Comparison of ENCODE assay signal across 21 cellular contexts in genomic region chr7:150417863-150418262, GRCh38. TPM values are rescaled to one million over a fixed set of nuclear protein-coding genes. Genes with fewer than 3 reads are reported as not detected.
DNase-seq lines count a peak whose midpoint lies in the region; ATAC-seq and TF ChIP-seq lines count a peak whose summit lies in the region.
"Had no signal": no experiment of that assay in that cellular context is flagged by ENCODE, and none has a peak within 500 bp of the region (broad histone marks: within the 10 kb centered on the region; RNA-seq: fewer than 3 reads in every experiment).

No MANE protein-coding gene starts in this region.

- H3K4me1 Mint-ChIP-seq in stimulated activated memory B cell treated with anti-CD40 and anti-IgM and Interleukin-4, amounts not matched to agents 10 μg/mL and 1 μg/mL and 100 μg/mL, for 72 hours, result peaks cover 31% of the 10 kb centered on the region

- peak; percentile 29 for TF ChIP-seq CTCF in NB4 (IDR thresholded peaks at IDR 0.05; ENCODE audit: low read depth, low read length)
- no peak for TF ChIP-seq CTCF in colonic mucosa (IDR thresholded peaks at IDR 0.05)

- H3K9ac ChIP-seq in colonic mucosa (ENCODE audit: low read depth in 2 of 2, low read length in 2 of 2), result no peak overlapping the region

- no peaks in the 10 kb centered on the region for H3K27me3 ChIP-seq in colonic mucosa
- H3K27me3 ChIP-seq: ascending aorta, hepatocyte had no signal

- no peak for TF ChIP-seq POLR2A in NB4 (IDR thresholded peaks at IDR 0.05; ENCODE audit: extremely low read depth, insufficient read length)

- H3K4me3 Mint-ChIP-seq in stimulated activated memory B cell treated with anti-CD40 and anti-IgM and Interleukin-4, amounts not matched to agents 10 μg/mL and 1 μg/mL and 100 μg/mL, for 72 hours, result no peak overlapping the region
- H3K4me3 Mint-ChIP-seq: dendritic cell treated with granulocyte-macrophage colony-stimulating factor and Interleukin-4, amounts not matched to agents 40 ng/mL and 50 ng/mL, for 4 days; nephron had no signal

- DNase-seq in Right ventricle myocardium inferior (ENCODE audit: missing footprints), result peak; percentile 25
- no peak for DNase-seq in cardiac septum (ENCODE audit: low spot score)
- no peak for DNase-seq in NB4 (ENCODE audit: low read depth)
- peak; percentile 12 for DNase-seq in colonic mucosa
- no peak for DNase-seq in SK-N-DZ (ENCODE audit: low spot score)
- DNase-seq in stimulated activated CD4-positive, alpha-beta T cell treated with anti-CD3 and anti-CD28 coated beads, Interleukin-4, amount 100 ng/mL, for 1 hour, result no peak
- DNase-seq: activated gamma-delta T cell treated with Interleukin-2 at 50 U/mL for 16 hours; kidney glomerular epithelial cell; mesenchymal stem cell; NCI-H2081; NCI-H510A treated with DMSO at 0.1 percent for 48 hours; psoas muscle; stimulated activated CD4-positive, alpha-beta T cell treated with anti-CD3 and anti-CD28 coated beads, Interleukin-12 subunit alpha, Interleukin-12 subunit beta, amount 100 ng/mL, for 4 hours; stimulated activated naive CD4-positive, alpha-beta T cell treated with Interleukin-2 at 50 U/mL for 16 hours had no signal

- H3K27ac ChIP-seq in colonic mucosa, result no peak overlapping the region
- H3K27ac ChIP-seq: ascending aorta, hepatocyte, psoas muscle had no signal

- no peaks in the 10 kb centered on the region for H3K9me3 Mint-ChIP-seq in stimulated activated memory B cell treated with anti-CD40 and anti-IgM and Interleukin-4, amounts not matched to agents 10 μg/mL and 1 μg/mL and 100 μg/mL, for 72 hours
- H3K9me3 Mint-ChIP-seq: dendritic cell treated with granulocyte-macrophage colony-stimulating factor and Interleukin-4, amounts not matched to agents 40 ng/mL and 50 ng/mL, for 4 days; nephron had no signal

- H3K36me3 Mint-ChIP-seq in stimulated activated memory B cell treated with anti-CD40 and anti-IgM and Interleukin-4, amounts not matched to agents 10 μg/mL and 1 μg/mL and 100 μg/mL, for 72 hours, result peaks cover 8% of the 10 kb centered on the region

- H3K4me3 ChIP-seq in NB4 (ENCODE audit: low read depth, low read length) (no peak overlapping the region), colonic mucosa (no peak overlapping the region)
- H3K4me3 ChIP-seq: ascending aorta, hepatocyte, psoas muscle had no signal

- no peaks in the 10 kb centered on the region for H3K9me3 ChIP-seq in colonic mucosa
- H3K9me3 ChIP-seq: ascending aorta, psoas muscle had no signal

- no peak overlapping the region for H3K27ac Mint-ChIP-seq in stimulated activated memory B cell treated with anti-CD40 and anti-IgM and Interleukin-4, amounts not matched to agents 10 μg/mL and 1 μg/mL and 100 μg/mL, for 72 hours
- H3K27ac Mint-ChIP-seq: dendritic cell treated with granulocyte-macrophage colony-stimulating factor and Interleukin-4, amounts not matched to agents 40 ng/mL and 50 ng/mL, for 4 days; nephron had no signal

- intact Hi-C loops in Right ventricle myocardium inferior (cut with DNase I), result no loop called here
- intact Hi-C loops in cardiac septum (cut with DNase I), result no loop called here
- intact Hi-C loops in colonic mucosa (cut with DNase I), result loop anchor here (10.0 kb wide), 1 partner anchor 133 kb away; no protein-coding TSS in a partner anchor

- no peaks in the 10 kb centered on the region for H3K4me1 ChIP-seq in colonic mucosa
- H3K4me1 ChIP-seq: ascending aorta, psoas muscle had no signal

- H3K36me3 ChIP-seq in colonic mucosa, result no peaks in the 10 kb centered on the region
- H3K36me3 ChIP-seq: ascending aorta had no signal

- ATAC-seq in Right ventricle myocardium inferior (no peak), esophagus mucosa (no peak)
- ATAC-seq in stimulated activated memory B cell treated with anti-CD40 and anti-IgM and Interleukin-4, amounts not matched to agents 10 μg/mL and 1 μg/mL and 100 μg/mL, for 72 hours, result no peak
- ATAC-seq: Panc1, psoas muscle had no signal

- no peaks in the 10 kb centered on the region for H3K27me3 Mint-ChIP-seq in stimulated activated memory B cell treated with anti-CD40 and anti-IgM and Interleukin-4, amounts not matched to agents 10 μg/mL and 1 μg/mL and 100 μg/mL, for 72 hours

RNA-seq across cellular contexts. Expression of gene GIMAP8, which starts 32.6 kb away (rescaled TPM):
- total RNA-seq in Right ventricle myocardium inferior (14.9 TPM), cardiac septum (16.3 TPM), colonic mucosa (1 to 10 TPM; 3.4 to 4.5 TPM), esophagus mucosa (1.6 TPM)
- 0.03 TPM in 1 of 2 replicates, not detected in the other for polyA plus RNA-seq in SK-N-DZ (2014; cell fraction: cytosol; rRNA removed)
- not detected in 2 replicates for polyA plus RNA-seq in SK-N-DZ (2014; cell fraction: nucleus; rRNA removed)
- polyA plus RNA-seq: hepatocyte had no signal

RNA-seq across cellular contexts. Expression of gene ZNF775, which starts 38.7 kb away (rescaled TPM):
- 3.3 TPM for total RNA-seq in Right ventricle myocardium inferior
- total RNA-seq in cardiac septum, result 3.4 TPM
- total RNA-seq in colonic mucosa, result 10 to 100 TPM; 11.0 to 11.3 TPM
- total RNA-seq in esophagus mucosa, result 1.3 TPM
- 16.4 and 25.1 TPM in 2 replicates for polyA plus RNA-seq in SK-N-DZ (2014; cell fraction: cytosol; rRNA removed)
- 18.4 and 21.0 TPM in 2 replicates for polyA plus RNA-seq in SK-N-DZ (2014; cell fraction: nucleus; rRNA removed)

RNA-seq across cellular contexts. Expression of gene REPIN1, which starts 49.2 kb away (rescaled TPM):
- total RNA-seq in Right ventricle myocardium inferior (111 TPM), cardiac septum (85.5 TPM), colonic mucosa (100 to 1,000 TPM; 189 to 304 TPM), esophagus mucosa (44.9 TPM)
- 153 and 165 TPM in 2 replicates for polyA plus RNA-seq in SK-N-DZ (2014; cell fraction: cytosol; rRNA removed)
- polyA plus RNA-seq in SK-N-DZ (2014; cell fraction: nucleus; rRNA removed), result 147 and 176 TPM in 2 replicates

Comparison
In these comparisons a context has a peak if more than half of its experiments do, and no peak if none do; other contexts are left out.
1. DNase-seq: peak in Right ventricle myocardium inferior (single experiment) and colonic mucosa (single experiment); none in cardiac septum (single experiment), NB4 (single experiment), SK-N-DZ (single experiment) and stimulated activated CD4-positive, alpha-beta T cell treated with anti-CD3 and anti-CD28 coated beads, Interleukin-4, amount 100 ng/mL, for 1 hour (single experiment).